Comparison of ENCODE assay signal across 23 cellular contexts in the genomic region with DNA sequence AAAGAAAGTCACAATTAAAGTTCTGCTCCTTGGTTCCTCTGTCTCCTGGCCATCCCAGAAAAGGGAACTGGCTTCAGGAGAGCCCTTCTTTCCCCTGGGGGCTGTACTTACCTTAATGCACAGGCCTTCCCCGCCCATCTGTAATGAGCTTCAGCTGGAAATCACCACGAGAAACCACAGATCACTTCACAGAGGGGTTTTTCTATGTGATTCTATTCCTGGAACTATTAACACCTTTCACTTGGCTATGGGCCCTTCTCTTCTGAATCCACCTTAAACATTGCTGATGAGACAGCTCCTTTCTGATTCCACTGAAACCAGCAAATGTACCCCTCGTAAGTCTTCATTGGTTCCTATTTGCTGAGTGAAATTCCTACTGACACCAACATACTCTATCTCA.
A peak's percentile ranks its signal among the peaks of the same experiment; 100 is the strongest.
DNase-seq lines count a peak whose midpoint lies in the region; ATAC-seq and TF ChIP-seq lines count a peak whose summit lies in the region.
"Had no signal": no experiment of that assay in that cellular context is flagged by ENCODE, and none has a peak within 500 bp of the region (broad histone marks: within the 10 kb centered on the region; RNA-seq: fewer than 3 reads in every experiment).

No MANE protein-coding gene starts in this region.

- no peaks in the 10 kb centered on the region for H3K9me3 ChIP-seq in OCI-LY7 (ENCODE audit: low read length)
- H3K9me3 ChIP-seq: body of pancreas, colonic mucosa, heart right ventricle, MG63 had no signal

- no peaks in the 10 kb centered on the region for H3K9me3 Mint-ChIP-seq in stimulated activated naive CD8-positive, alpha-beta T cell treated with anti-CD3 and anti-CD28 coated beads, Interleukin-15, amount 100 ng/mL, for 72 hours
- H3K9me3 Mint-ChIP-seq in mesothelial cell of epicardium, result no peaks in the 10 kb centered on the region
- H3K9me3 Mint-ChIP-seq in activated CD4-positive, alpha-beta memory T cell treated with anti-CD3 and anti-CD28 coated beads, Interleukin-2, amount 10 ng/mL, durations not matched to agents 7 days and 5 days, result no peaks in the 10 kb centered on the region
- H3K9me3 Mint-ChIP-seq: immature natural killer cell, WTC11 had no signal

- no peak overlapping the region for H2AFZ ChIP-seq in OCI-LY7 (ENCODE audit: low read length)

- POLR2A ChIA-PET in OCI-LY7 (lab: Charles Lee), result no interaction called here
- POLR2A ChIA-PET in activated CD4-positive, alpha-beta memory T cell treated with anti-CD3 and anti-CD28 coated beads, Interleukin-2, amount 10 ng/mL, durations not matched to agents 7 days and 5 days (lab: Charles Lee), result no interaction called here

- peak overlapping the region in 1 of 2 donors; percentile 10 for H3K27ac Mint-ChIP-seq in stimulated activated naive CD8-positive, alpha-beta T cell treated with anti-CD3 and anti-CD28 coated beads, Interleukin-15, amount 100 ng/mL, for 72 hours
- H3K27ac Mint-ChIP-seq in mesothelial cell of epicardium, result no peak overlapping the region
- no peak overlapping the region for H3K27ac Mint-ChIP-seq in activated CD4-positive, alpha-beta memory T cell treated with anti-CD3 and anti-CD28 coated beads, Interleukin-2, amount 10 ng/mL, durations not matched to agents 7 days and 5 days
- H3K27ac Mint-ChIP-seq: activated naive CD8-positive, alpha-beta T cell; immature natural killer cell; WTC11 had no signal

- H3K79me2 ChIP-seq in OCI-LY7 (ENCODE audit: insufficient read depth, low read depth, low read length), result no peaks in the 10 kb centered on the region

- no peaks in the 10 kb centered on the region for H3K36me3 ChIP-seq in OCI-LY7 (ENCODE audit: insufficient read depth, low read length)
- H3K36me3 ChIP-seq: colonic mucosa, heart right ventricle, MG63 had no signal

- H3K4me1 Mint-ChIP-seq in stimulated activated naive CD8-positive, alpha-beta T cell treated with anti-CD3 and anti-CD28 coated beads, Interleukin-15, amount 100 ng/mL, for 72 hours, result peaks cover 18% of the 10 kb centered on the region
- H3K4me1 Mint-ChIP-seq in mesothelial cell of epicardium, result peaks cover 8% of the 10 kb centered on the region
- no peaks in the 10 kb centered on the region for H3K4me1 Mint-ChIP-seq in activated CD4-positive, alpha-beta memory T cell treated with anti-CD3 and anti-CD28 coated beads, Interleukin-2, amount 10 ng/mL, durations not matched to agents 7 days and 5 days

- H3K27ac ChIP-seq in OCI-LY7 (ENCODE audit: low read depth, low read length, poor library complexity, severe bottlenecking), result no peak overlapping the region
- H3K27ac ChIP-seq: body of pancreas, colonic mucosa, heart right ventricle, HL-60, skin epidermis had no signal

- no peak for DNase-seq in stimulated activated naive CD8-positive, alpha-beta T cell treated with anti-CD3 and anti-CD28 coated beads, Interleukin-15, amount 100 ng/mL, for 72 hours
- DNase-seq in stimulated activated naive CD8-positive, alpha-beta T cell treated with anti-CD3 and anti-CD28 coated beads, Interleukin-15, Interleukin-2, amounts not matched to agents 100 U/mL and 50 U/mL, for 24 hours, result no peak
- DNase-seq in mesothelial cell of epicardium (ENCODE audit: low spot score in 2 of 2, unreplicated experiment in 2 of 2), result no peak
- DNase-seq in OCI-LY7 (ENCODE audit: low spot score), result no peak
- DNase-seq in activated CD4-positive, alpha-beta memory T cell treated with anti-CD3 and anti-CD28 coated beads, Interleukin-2, amount 10 ng/mL, durations not matched to agents 7 days and 5 days, result no peak
- no peak for DNase-seq in activated CD4-positive, alpha-beta T cell treated with anti-CD3 and anti-CD28 coated beads, Interleukin-2, amount 50 U/mL, for 48 hours
- DNase-seq: activated CD8-positive, alpha-beta memory T cell treated with anti-CD3 and anti-CD28 coated beads for 24 hours; body of pancreas; colonic mucosa; GDM1; heart right ventricle; immature natural killer cell; MG63; NCI-H1694 treated with DMSO at 0.1 percent for 48 hours; NCI-H2227 treated with DMSO at 0.1 percent for 48 hours; stimulated activated CD4-positive, alpha-beta T cell treated with anti-CD3 and anti-CD28 coated beads, Interleukin-4, amount 100 ng/mL, for 1 hour had no signal

- no TSS peak for BruUV-seq in OCI-LY7 (replicated peaks; lab: Mats Ljungman, UMichigan)

- no peak overlapping the region for H3K4me3 ChIP-seq in OCI-LY7 (ENCODE audit: low read depth, low read length, poor library complexity, severe bottlenecking)
- H3K4me3 ChIP-seq: body of pancreas, colonic mucosa, heart right ventricle, MG63, skin epidermis had no signal

- H3K4me1 ChIP-seq in OCI-LY7 (ENCODE audit: insufficient read depth, low read length, poor library complexity, severe bottlenecking), result no peaks in the 10 kb centered on the region
- H3K4me1 ChIP-seq: body of pancreas, colonic mucosa, heart right ventricle had no signal

- no peak overlapping the region for H3K4me3 Mint-ChIP-seq in stimulated activated naive CD8-positive, alpha-beta T cell treated with anti-CD3 and anti-CD28 coated beads, Interleukin-15, amount 100 ng/mL, for 72 hours
- no peak overlapping the region for H3K4me3 Mint-ChIP-seq in mesothelial cell of epicardium
- H3K4me3 Mint-ChIP-seq in activated CD4-positive, alpha-beta memory T cell treated with anti-CD3 and anti-CD28 coated beads, Interleukin-2, amount 10 ng/mL, durations not matched to agents 7 days and 5 days, result no peak overlapping the region
- H3K4me3 Mint-ChIP-seq: activated naive CD8-positive, alpha-beta T cell; immature natural killer cell; WTC11 had no signal

- H3K36me3 Mint-ChIP-seq in mesothelial cell of epicardium, result no peaks in the 10 kb centered on the region
- no peaks in the 10 kb centered on the region for H3K36me3 Mint-ChIP-seq in activated CD4-positive, alpha-beta memory T cell treated with anti-CD3 and anti-CD28 coated beads, Interleukin-2, amount 10 ng/mL, durations not matched to agents 7 days and 5 days (ENCODE audit: low read depth)
- H3K36me3 Mint-ChIP-seq: activated naive CD8-positive, alpha-beta T cell; immature natural killer cell; WTC11 had no signal

- TF ChIP-seq CTCF in mesothelial cell of epicardium (IDR thresholded peaks at IDR 0.05; ENCODE audit: unreplicated experiment), result no peak
- no peak for TF ChIP-seq CTCF in OCI-LY7 (conservative IDR thresholded peaks at IDR 0.05; ENCODE audit: low read length)

- no peaks in the 10 kb centered on the region for H3K9me2 ChIP-seq in OCI-LY7 (ENCODE audit: insufficient read depth, low read length)

- intact Hi-C loops in OCI-LY7 (cut with micrococcal nuclease; ENCODE audit: unreplicated experiment), result no loop called here

- peak; percentile 70 for ATAC-seq in stimulated activated naive CD8-positive, alpha-beta T cell treated with anti-CD3 and anti-CD28 coated beads, Interleukin-15, amount 100 ng/mL, for 72 hours
- ATAC-seq in stimulated activated naive CD8-positive, alpha-beta T cell treated with anti-CD3 and anti-CD28 coated beads, Interleukin-15, Interleukin-2, amounts not matched to agents 100 U/mL and 50 U/mL, for 24 hours, result no peak
- peak; percentile 69 for ATAC-seq in GM21786 (IDR thresholded peaks at IDR 0.05; ENCODE audit: unreplicated experiment)
- peak; percentile 80 for ATAC-seq in HG03432 (IDR thresholded peaks at IDR 0.05; ENCODE audit: unreplicated experiment)
- ATAC-seq: body of pancreas, heart right ventricle, Panc1, WTC11 had no signal

- no peaks in the 10 kb centered on the region for H4K20me1 ChIP-seq in OCI-LY7 (ENCODE audit: insufficient read depth, low read length)

- H3K27me3 Mint-ChIP-seq in stimulated activated naive CD8-positive, alpha-beta T cell treated with anti-CD3 and anti-CD28 coated beads, Interleukin-15, amount 100 ng/mL, for 72 hours, result peaks cover 53% of the 10 kb centered on the region
- H3K27me3 Mint-ChIP-seq in mesothelial cell of epicardium (ENCODE audit: low read depth), result peaks cover 2% of the 10 kb centered on the region
- peaks cover 31% of the 10 kb centered on the region for H3K27me3 Mint-ChIP-seq in activated CD4-positive, alpha-beta memory T cell treated with anti-CD3 and anti-CD28 coated beads, Interleukin-2, amount 10 ng/mL, durations not matched to agents 7 days and 5 days

- no peak overlapping the region for H3K4me2 ChIP-seq in OCI-LY7 (ENCODE audit: low read length)

- CTCF ChIA-PET in OCI-LY7 (lab: Charles Lee; ENCODE audit: unreplicated experiment), result no interaction called here
- CTCF ChIA-PET in activated CD4-positive, alpha-beta memory T cell treated with anti-CD3 and anti-CD28 coated beads, Interleukin-2, amount 10 ng/mL, durations not matched to agents 7 days and 5 days (lab: Charles Lee), result no interaction called here
